Comparison of ENCODE assay signal across 19 cellular contexts in genomic region chr15:36356511-36356910, GRCh38.
DNase-seq lines count a peak whose midpoint lies in the region; ATAC-seq and TF ChIP-seq lines count a peak whose summit lies in the region.
"Had no signal": no experiment of that assay in that cellular context is flagged by ENCODE, and none has a peak within 500 bp of the region (broad histone marks: within the 10 kb centered on the region; RNA-seq: fewer than 3 reads in every experiment).

No MANE protein-coding gene starts in this region.

- no peak for ATAC-seq in HG02884 (IDR thresholded peaks at IDR 0.05; ENCODE audit: unreplicated experiment)
- ATAC-seq in GM21515 (IDR thresholded peaks at IDR 0.05; ENCODE audit: unreplicated experiment), result no peak
- ATAC-seq: PC-3 had no signal

- peaks cover 28% of the 10 kb centered on the region for H3K4me1 ChIP-seq in ACC112 (ENCODE audit: control insufficient read depth, insufficient read depth, low read length, unreplicated experiment)
- peaks cover 45% of the 10 kb centered on the region for H3K4me1 ChIP-seq in SJSA1 (replicated peaks)
- H3K4me1 ChIP-seq in fibroblast of lung (ENCODE audit: control insufficient read depth, extremely low read depth, insufficient read depth, low read length), result peaks cover 21% of the 10 kb centered on the region
- peaks cover 17% of the 10 kb centered on the region for H3K4me1 ChIP-seq in rectal smooth muscle tissue (ENCODE audit: control insufficient read depth, insufficient read depth, low read length)

- H2AFZ ChIP-seq in ACC112 (ENCODE audit: low read length, unreplicated experiment) (peak overlapping the region; percentile 89), fibroblast of lung (ENCODE audit: low read length) (peak overlapping the region; percentile 54)

- H3K4me2 ChIP-seq in fibroblast of lung (ENCODE audit: extremely low read depth, insufficient read depth, low read length), result no peak overlapping the region

- no peaks in the 10 kb centered on the region for H4K20me1 ChIP-seq in fibroblast of lung (ENCODE audit: control insufficient read depth, extremely low read depth, insufficient read depth, low read length)

- H3K9me3 ChIP-seq in SJSA1 (replicated peaks) (0 out of 2 replicates have a peak, but pooled peaks cover 5% of the 10 kb centered on the region), fibroblast of lung (ENCODE audit: control insufficient read depth, insufficient read depth, low read depth, low read length) (no peaks in the 10 kb centered on the region)

- H3K79me2 ChIP-seq in ACC112 (ENCODE audit: control insufficient read depth, insufficient read depth, low read length, unreplicated experiment), result no peaks in the 10 kb centered on the region
- H3K79me2 ChIP-seq in fibroblast of lung (ENCODE audit: control insufficient read depth, insufficient read depth, low read length), result no peaks in the 10 kb centered on the region

- H3K27me3 ChIP-seq in ACC112 (ENCODE audit: insufficient read depth, low read length) (no peaks in the 10 kb centered on the region), SJSA1 (replicated peaks) (no peaks in the 10 kb centered on the region), fibroblast of lung (ENCODE audit: control insufficient read depth, insufficient read depth, low read length) (no peaks in the 10 kb centered on the region), rectal smooth muscle tissue (ENCODE audit: control insufficient read depth, insufficient read depth, low read length) (no peaks in the 10 kb centered on the region)

- DNase-seq in SJSA1 (ENCODE audit: low read depth in 1 of 2, low spot score in 2 of 2), result no peak
- DNase-seq in fibroblast of lung (ENCODE audit: low read depth in 2 of 2), result no peak
- no peak for DNase-seq in SIG-M5 (lab: John Stamatoyannopoulos, UW)
- no peak for DNase-seq in dedifferentiated amniotic fluid mesenchymal stem cell (ENCODE audit: extremely low spot score)
- DNase-seq: ACHN; activated CD4-positive, alpha-beta T cell treated with anti-CD3 and anti-CD28 coated beads, Interleukin-2, amount 50 U/mL, for 1 hour; activated CD8-positive, alpha-beta memory T cell treated with anti-CD3 and anti-CD28 coated beads, Interleukin-2, amount 50 U/mL, for 4 hours; activated gamma-delta T cell treated with Interleukin-2 at 50 U/mL for 16 hours; amniotic stem cell; NCI-H1048; NCI-H1930; NCI-H82; PC-3; SHP77 had no signal

- H3K36me3 ChIP-seq in ACC112 (ENCODE audit: insufficient read depth, low read length) (no peaks in the 10 kb centered on the region), SJSA1 (no peaks in the 10 kb centered on the region), fibroblast of lung (ENCODE audit: control insufficient read depth, insufficient read depth, low read length) (no peaks in the 10 kb centered on the region), rectal smooth muscle tissue (ENCODE audit: control insufficient read depth, insufficient read depth, low read length) (no peaks in the 10 kb centered on the region)

- TF ChIP-seq CTCF in fibroblast of lung (conservative IDR thresholded peaks at IDR 0.05 in 1 of 2, IDR thresholded peaks at IDR 0.05 in 1 of 2; ENCODE audit: low read depth in 1 of 2, low read length in 2 of 2), result no peak

- H3K4me3 ChIP-seq in ACC112 (ENCODE audit: low read depth, low read length), result no peak overlapping the region
- no peak overlapping the region for H3K4me3 ChIP-seq in SJSA1
- no peak overlapping the region for H3K4me3 ChIP-seq in fibroblast of lung (replicated peaks in 1 of 4; ENCODE audit: control extremely low read depth in 1 of 4, insufficient read depth in 1 of 4, low read depth in 3 of 4, low read length in 4 of 4)
- H3K4me3 ChIP-seq in rectal smooth muscle tissue (ENCODE audit: low read length), result no peak overlapping the region

- H3K27ac ChIP-seq in ACC112 (ENCODE audit: low read depth, low read length), result peak overlapping the region; percentile 67
- H3K27ac ChIP-seq in SJSA1, result peak overlapping the region; percentile 58; the same call in 1 of the 2 replicates
- peak overlapping the region; percentile 81 for H3K27ac ChIP-seq in fibroblast of lung (ENCODE audit: insufficient read depth, low read length)
- peak overlapping the region; percentile 57 for H3K27ac ChIP-seq in rectal smooth muscle tissue (ENCODE audit: low read depth, low read length)
- H3K27ac ChIP-seq: C4-2B had no signal

- H3K9ac ChIP-seq in fibroblast of lung (ENCODE audit: insufficient read depth, low read length) (no peak overlapping the region), rectal smooth muscle tissue (ENCODE audit: low read length) (no peak overlapping the region)
